Comparison of ENCODE assay signal across 1 cellular context in genomic region chrX:110401142-110401541, GRCh38.
TF ChIP-seq lines count a peak whose summit lies in the region.

No MANE protein-coding gene starts in this region.

TF ChIP-seq in H1, 55 proteins besides CTCF, POLR2A, EP300 and RAD21 (continued from another document):
- no peak for TF ChIP-seq CHD7 (IDR thresholded peaks at IDR 0.05; ENCODE audit: insufficient replicate concordance, low read length)
- no peak for TF ChIP-seq CEBPB (IDR thresholded peaks at IDR 0.05; ENCODE audit: low read depth, low read length)
- no peak for TF ChIP-seq CHD1 (IDR thresholded peaks at IDR 0.05; ENCODE audit: low read depth, low read length)
- TF ChIP-seq GTF2F1 (IDR thresholded peaks at IDR 0.05; ENCODE audit: borderline replicate concordance, low read depth, low read length) = no peak
- no peak for TF ChIP-seq BRCA1 (IDR thresholded peaks at IDR 0.05; ENCODE audit: low read depth, low read length)
